22 cellular contexts compared by ENCODE assay signal in the genomic region with DNA sequence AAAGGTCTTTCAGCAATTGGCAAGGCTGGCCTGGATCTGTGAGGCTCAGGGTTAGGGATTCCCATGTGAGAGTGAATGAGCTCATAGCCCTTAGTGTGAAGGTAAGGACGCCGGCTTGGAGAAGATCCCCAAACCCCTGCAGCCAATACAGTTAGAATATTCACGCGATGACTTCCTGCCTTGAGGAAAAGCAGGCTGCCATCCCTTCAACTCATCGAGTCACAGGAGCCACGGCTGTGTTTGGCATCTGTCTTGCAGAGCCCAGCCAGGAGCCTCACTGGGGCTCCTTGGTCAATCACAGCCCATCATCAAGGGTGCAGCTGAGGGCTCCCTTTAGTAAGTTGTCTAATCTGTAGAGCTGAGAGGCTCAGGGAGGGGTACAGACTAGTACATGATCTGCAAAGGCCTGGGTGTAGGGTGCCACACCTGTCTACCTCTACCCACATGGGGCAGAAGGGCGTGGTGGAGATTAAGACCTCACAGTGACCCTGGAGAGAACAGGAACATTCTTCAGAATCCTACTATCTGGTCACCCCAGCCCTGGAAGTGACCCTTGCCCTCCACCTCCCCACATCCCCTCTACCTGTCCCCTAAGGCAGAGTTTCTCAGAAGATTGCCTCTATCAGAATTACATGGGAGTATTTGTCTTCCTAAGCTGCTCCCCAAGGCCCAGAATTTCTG. TPM values are rescaled to one million over a fixed set of nuclear protein-coding genes. Genes with fewer than 3 reads are reported as not detected.
DNase-seq lines count a peak whose midpoint lies in the region; ATAC-seq and TF ChIP-seq lines count a peak whose summit lies in the region.
"Had no signal": no experiment of that assay in that cellular context is flagged by ENCODE, and none has a peak within 500 bp of the region (broad histone marks: within the 10 kb centered on the region; RNA-seq: fewer than 3 reads in every experiment).

No MANE protein-coding gene starts in this region.

- no peaks in the 10 kb centered on the region for H3K9me3 ChIP-seq in CD4-positive, alpha-beta T cell (ENCODE audit: control insufficient read depth, low read length)
- H3K9me3 ChIP-seq: adrenal gland, HAP-1, mucosa of descending colon, ovary, vagina had no signal

- peak overlapping the region; percentile 82 for H3K4me3 Mint-ChIP-seq in CD4-positive, alpha-beta T cell
- peak overlapping the region in 3 of 4 donors; percentile 13 to 92 (median 66) for H3K4me3 Mint-ChIP-seq in IgD-negative memory B cell
- peak overlapping the region; percentile 81 for H3K4me3 Mint-ChIP-seq in activated naive CD8-positive, alpha-beta T cell
- peak overlapping the region; percentile 79 for H3K4me3 Mint-ChIP-seq in natural killer cell treated with Interleukin-12 subunit alpha and Interleukin-12 subunit beta and Interleukin-15 and Interleukin-18, amount 100 ng/mL, for 72 hours

- peaks cover 36% of the 10 kb centered on the region for H3K36me3 Mint-ChIP-seq in CD4-positive, alpha-beta T cell (ENCODE audit: low read depth)
- peaks cover 3% of the 10 kb centered on the region for H3K36me3 Mint-ChIP-seq in IgD-negative memory B cell
- peaks cover 4% of the 10 kb centered on the region for H3K36me3 Mint-ChIP-seq in activated naive CD8-positive, alpha-beta T cell
- H3K36me3 Mint-ChIP-seq in natural killer cell treated with Interleukin-12 subunit alpha and Interleukin-12 subunit beta and Interleukin-15 and Interleukin-18, amount 100 ng/mL, for 72 hours: peaks cover 5% of the 10 kb centered on the region

- no peak for ATAC-seq in CD4-positive, alpha-beta T cell (ENCODE audit: poor library complexity)
- no peak for ATAC-seq in natural killer cell treated with Interleukin-12 subunit alpha and Interleukin-12 subunit beta and Interleukin-15 and Interleukin-18, amount 100 ng/mL, for 72 hours
- ATAC-seq: gastroesophageal sphincter, left lung, mucosa of descending colon, sciatic nerve had no signal

- peak overlapping the region; percentile 83 for H3K27ac Mint-ChIP-seq in CD4-positive, alpha-beta T cell
- peak overlapping the region in 2 of 3 donors; percentile 47 to 100 for H3K27ac Mint-ChIP-seq in IgD-negative memory B cell
- peak overlapping the region; percentile 100 for H3K27ac Mint-ChIP-seq in activated naive CD8-positive, alpha-beta T cell
- peak overlapping the region; percentile 96 to 98 for H3K27ac Mint-ChIP-seq in natural killer cell treated with Interleukin-12 subunit alpha and Interleukin-12 subunit beta and Interleukin-15 and Interleukin-18, amount 100 ng/mL, for 72 hours

- H3K9me3 Mint-ChIP-seq in CD4-positive, alpha-beta T cell: no peaks in the 10 kb centered on the region
- peaks cover 0 to 4% (median 2%) of the 10 kb centered on the region in 3 donors for H3K9me3 Mint-ChIP-seq in IgD-negative memory B cell
- no peaks in the 10 kb centered on the region for H3K9me3 Mint-ChIP-seq in activated naive CD8-positive, alpha-beta T cell (ENCODE audit: low read depth)
- H3K9me3 Mint-ChIP-seq in natural killer cell treated with Interleukin-12 subunit alpha and Interleukin-12 subunit beta and Interleukin-15 and Interleukin-18, amount 100 ng/mL, for 72 hours: peaks cover 6% of the 10 kb centered on the region

- TF ChIP-seq CTCF in CD4-positive, alpha-beta T cell (IDR thresholded peaks at IDR 0.05): no peak

- H3K27me3 Mint-ChIP-seq in CD4-positive, alpha-beta T cell: no peaks in the 10 kb centered on the region
- peaks cover 3% of the 10 kb centered on the region for H3K27me3 Mint-ChIP-seq in IgD-negative memory B cell
- no peaks in the 10 kb centered on the region for H3K27me3 Mint-ChIP-seq in activated naive CD8-positive, alpha-beta T cell
- no peaks in the 10 kb centered on the region for H3K27me3 Mint-ChIP-seq in natural killer cell treated with Interleukin-12 subunit alpha and Interleukin-12 subunit beta and Interleukin-15 and Interleukin-18, amount 100 ng/mL, for 72 hours

- no peak overlapping the region for H3K27ac ChIP-seq in CD4-positive, alpha-beta T cell (ENCODE audit: low read depth, low read length)
- H3K27ac ChIP-seq: adrenal gland, dorsolateral prefrontal cortex, ovary, vagina had no signal

- no peaks in the 10 kb centered on the region for H3K27me3 ChIP-seq in CD4-positive, alpha-beta T cell (ENCODE audit: control insufficient read depth, insufficient read depth, low read length)
- H3K27me3 ChIP-seq: adrenal gland, dorsolateral prefrontal cortex, left lung, ovary, vagina had no signal

- H3K4me1 Mint-ChIP-seq in CD4-positive, alpha-beta T cell (ENCODE audit: low read depth): peaks cover 100% of the 10 kb centered on the region
- peaks cover 79 to 87% (median 81%) of the 10 kb centered on the region in 3 donors for H3K4me1 Mint-ChIP-seq in IgD-negative memory B cell
- peaks cover 99% of the 10 kb centered on the region for H3K4me1 Mint-ChIP-seq in activated naive CD8-positive, alpha-beta T cell (ENCODE audit: low read depth)
- peaks cover 84 to 86% of the 10 kb centered on the region in 2 donors for H3K4me1 Mint-ChIP-seq in natural killer cell treated with Interleukin-12 subunit alpha and Interleukin-12 subunit beta and Interleukin-15 and Interleukin-18, amount 100 ng/mL, for 72 hours (ENCODE audit: low read depth in 2 of 2)

- intact Hi-C loops in CD4-positive, alpha-beta T cell (cut with DNase I, micrococcal nuclease): loop anchor here (5.0 kb wide), 2 partner anchors 43 to 52 kb away; no protein-coding TSS in a partner anchor

- POLR2A ChIA-PET in CD4-positive, alpha-beta T cell (lab: Charles Lee): interaction anchor here (0.8 to 17.1 kb wide), 5 partner anchors 11 to 53 kb away, joined by 3 to 392 read pairs (median 132); a partner anchor contains a TSS

- DNase-seq in CD4-positive, alpha-beta T cell: peak in 1 of 10 experiments; percentile 32
- no peak for DNase-seq in natural killer cell treated with Interleukin-12 subunit alpha and Interleukin-12 subunit beta and Interleukin-15 and Interleukin-18, amount 100 ng/mL, for 72 hours (ENCODE audit: low spot score)
- no peak for DNase-seq in NCI-H774 (lab: John Stamatoyannopoulos, UW)
- DNase-seq in iPS-NIHi11 (ENCODE audit: low spot score): no peak
- DNase-seq in MV-4-11 (lab: John Stamatoyannopoulos, UW): no peak
- DNase-seq: adrenal gland, AML-193, DMS 273 treated with DMSO at 0.1 percent for 48 hours, dorsolateral prefrontal cortex, KG1, left lung, mucosa of descending colon, NCI-H2029, NCI-H524, ovary, SHP77 had no signal

- CTCF ChIA-PET in CD4-positive, alpha-beta T cell (lab: Charles Lee): interaction anchor here (0.7 to 1.4 kb wide), 2 partner anchors 55 to 58 kb away, joined by 3 read pairs; no protein-coding TSS in a partner anchor

RNA-seq across cellular contexts. Expression of a gene that starts 18.5 kb away (rescaled TPM):
- total RNA-seq in CD4-positive, alpha-beta T cell: 100 to 1,000 TPM; 193 to 203 TPM
- 97.1 TPM for polyA plus RNA-seq in IgD-negative memory B cell
- total RNA-seq in natural killer cell treated with Interleukin-12 subunit alpha and Interleukin-12 subunit beta and Interleukin-15 and Interleukin-18, amount 100 ng/mL, for 72 hours: 10 to 100 TPM; 59.8 to 83.6 TPM
